ENCODE assay signal across 1 cellular context in genomic region chr2:234980476-234981187, GRCh38.
TF ChIP-seq lines count a peak whose summit lies in the region.

No MANE protein-coding gene starts in this region.

TF ChIP-seq in HepG2, 621 proteins besides CTCF, POLR2A, EP300 and RAD21 (continued from another document and continues in another):
- TF ChIP-seq SIX1 (CRISPR knock-in tag; IDR thresholded peaks at IDR 0.05; ENCODE audit: borderline replicate concordance), result 0 out of 2 replicates have a peak, but pooled peaks have one; percentile 9
- peak; percentile 61 for TF ChIP-seq KDM2A (CRISPR knock-in tag; IDR thresholded peaks at IDR 0.05; ENCODE audit: borderline replicate concordance, low read depth)
- TF ChIP-seq HDAC1 (CRISPR knock-in tag; IDR thresholded peaks at IDR 0.05), result no peak
- no peak for TF ChIP-seq E2F1 (CRISPR knock-in tag; IDR thresholded peaks at IDR 0.05)
- TF ChIP-seq SOX5 (CRISPR knock-in tag; IDR thresholded peaks at IDR 0.05; ENCODE audit: borderline replicate concordance), result peak; percentile 97
- peak; percentile 22; the same call in 1 of the 2 replicates for TF ChIP-seq NCOA2 (CRISPR knock-in tag; IDR thresholded peaks at IDR 0.05)
- peak; percentile 41; the same call in 1 of the 2 replicates for TF ChIP-seq RBFOX2 (IDR thresholded peaks at IDR 0.05; ENCODE audit: low read depth, low read length)
- TF ChIP-seq ZNF30 (CRISPR knock-in tag; IDR thresholded peaks at IDR 0.05), result no peak
- no peak for TF ChIP-seq HOXD1 (CRISPR knock-in tag; IDR thresholded peaks at IDR 0.05)
- 0 out of 2 replicates have a peak, but pooled peaks have one; percentile 25 for TF ChIP-seq KDM6A (CRISPR knock-in tag; IDR thresholded peaks at IDR 0.05; ENCODE audit: low read depth)
- TF ChIP-seq HOXA3 (CRISPR knock-in tag; IDR thresholded peaks at IDR 0.05), result peak; percentile 31; the same call in 1 of the 2 replicates
- TF ChIP-seq MAFF (IDR thresholded peaks at IDR 0.05; ENCODE audit: low read depth, low read length), result no peak
- TF ChIP-seq PRDM10 (CRISPR knock-in tag; IDR thresholded peaks at IDR 0.05; ENCODE audit: low read depth), result 0 out of 2 replicates have a peak, but pooled peaks have one; percentile 46
- 0 out of 2 replicates have a peak, but pooled peaks have one; percentile 8 for TF ChIP-seq FOXJ3 (CRISPR knock-in tag; IDR thresholded peaks at IDR 0.05; ENCODE audit: borderline replicate concordance)
- TF ChIP-seq ZNF263 (CRISPR knock-in tag; IDR thresholded peaks at IDR 0.05), result peak; percentile 67
- 0 out of 2 replicates have a peak, but pooled peaks have one; percentile 82 for TF ChIP-seq KAT7 (CRISPR knock-in tag; IDR thresholded peaks at IDR 0.05; ENCODE audit: borderline replicate concordance)
- TF ChIP-seq NAIF1 (CRISPR knock-in tag; IDR thresholded peaks at IDR 0.05; ENCODE audit: borderline replicate concordance), result 0 out of 2 replicates have a peak, but pooled peaks have one; percentile 45
- TF ChIP-seq, protein P1, sequence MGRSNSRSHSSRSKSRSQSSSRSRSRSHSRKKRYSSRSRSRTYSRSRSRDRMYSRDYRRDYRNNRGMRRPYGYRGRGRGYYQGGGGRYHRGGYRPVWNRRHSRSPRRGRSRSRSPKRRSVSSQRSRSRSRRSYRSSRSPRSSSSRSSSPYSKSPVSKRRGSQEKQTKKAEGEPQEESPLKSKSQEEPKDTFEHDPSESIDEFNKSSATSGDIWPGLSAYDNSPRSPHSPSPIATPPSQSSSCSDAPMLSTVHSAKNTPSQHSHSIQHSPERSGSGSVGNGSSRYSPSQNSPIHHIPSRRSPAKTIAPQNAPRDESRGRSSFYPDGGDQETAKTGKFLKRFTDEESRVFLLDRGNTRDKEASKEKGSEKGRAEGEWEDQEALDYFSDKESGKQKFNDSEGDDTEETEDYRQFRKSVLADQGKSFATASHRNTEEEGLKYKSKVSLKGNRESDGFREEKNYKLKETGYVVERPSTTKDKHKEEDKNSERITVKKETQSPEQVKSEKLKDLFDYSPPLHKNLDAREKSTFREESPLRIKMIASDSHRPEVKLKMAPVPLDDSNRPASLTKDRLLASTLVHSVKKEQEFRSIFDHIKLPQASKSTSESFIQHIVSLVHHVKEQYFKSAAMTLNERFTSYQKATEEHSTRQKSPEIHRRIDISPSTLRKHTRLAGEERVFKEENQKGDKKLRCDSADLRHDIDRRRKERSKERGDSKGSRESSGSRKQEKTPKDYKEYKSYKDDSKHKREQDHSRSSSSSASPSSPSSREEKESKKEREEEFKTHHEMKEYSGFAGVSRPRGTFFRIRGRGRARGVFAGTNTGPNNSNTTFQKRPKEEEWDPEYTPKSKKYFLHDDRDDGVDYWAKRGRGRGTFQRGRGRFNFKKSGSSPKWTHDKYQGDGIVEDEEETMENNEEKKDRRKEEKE (IDR thresholded peaks at IDR 0.05), result no peak
- TF ChIP-seq ZNF281 (CRISPR knock-in tag; IDR thresholded peaks at IDR 0.05; ENCODE audit: borderline replicate concordance), result 0 out of 2 replicates have a peak, but pooled peaks have one; percentile 35
- no peak for TF ChIP-seq IKZF4 (CRISPR knock-in tag; IDR thresholded peaks at IDR 0.05; ENCODE audit: borderline replicate concordance, low read depth, not compliant biosample characterization)
- TF ChIP-seq SOX6 (IDR thresholded peaks at IDR 0.05), result no peak
- peak; percentile 95 for TF ChIP-seq SOX6 (CRISPR knock-in tag; IDR thresholded peaks at IDR 0.05)
- TF ChIP-seq, protein P2, sequence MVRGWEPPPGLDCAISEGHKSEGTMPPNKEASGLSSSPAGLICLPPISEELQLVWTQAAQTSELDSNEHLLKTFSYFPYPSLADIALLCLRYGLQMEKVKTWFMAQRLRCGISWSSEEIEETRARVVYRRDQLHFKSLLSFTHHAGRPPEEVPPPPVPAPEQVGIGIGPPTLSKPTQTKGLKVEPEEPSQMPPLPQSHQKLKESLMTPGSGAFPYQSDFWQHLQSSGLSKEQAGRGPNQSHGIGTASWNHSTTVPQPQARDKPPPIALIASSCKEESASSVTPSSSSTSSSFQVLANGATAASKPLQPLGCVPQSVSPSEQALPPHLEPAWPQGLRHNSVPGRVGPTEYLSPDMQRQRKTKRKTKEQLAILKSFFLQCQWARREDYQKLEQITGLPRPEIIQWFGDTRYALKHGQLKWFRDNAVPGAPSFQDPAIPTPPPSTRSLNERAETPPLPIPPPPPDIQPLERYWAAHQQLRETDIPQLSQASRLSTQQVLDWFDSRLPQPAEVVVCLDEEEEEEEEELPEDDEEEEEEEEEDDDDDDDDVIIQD (CRISPR knock-in tag; IDR thresholded peaks at IDR 0.05; ENCODE audit: low read depth), result peak; percentile 61
- no peak; the same call in 1 of the 2 replicates for TF ChIP-seq SOX13 (IDR thresholded peaks at IDR 0.05)
- peak in 1 of 2 experiments; percentile 98; a peak in 2 of 4 replicates for TF ChIP-seq SOX13 (CRISPR knock-in tag; conservative IDR thresholded peaks at IDR 0.05 in 1 of 2, IDR thresholded peaks at IDR 0.05 in 1 of 2)
- TF ChIP-seq CENPX (CRISPR knock-in tag; IDR thresholded peaks at IDR 0.05), result no peak
- TF ChIP-seq, protein P3, sequence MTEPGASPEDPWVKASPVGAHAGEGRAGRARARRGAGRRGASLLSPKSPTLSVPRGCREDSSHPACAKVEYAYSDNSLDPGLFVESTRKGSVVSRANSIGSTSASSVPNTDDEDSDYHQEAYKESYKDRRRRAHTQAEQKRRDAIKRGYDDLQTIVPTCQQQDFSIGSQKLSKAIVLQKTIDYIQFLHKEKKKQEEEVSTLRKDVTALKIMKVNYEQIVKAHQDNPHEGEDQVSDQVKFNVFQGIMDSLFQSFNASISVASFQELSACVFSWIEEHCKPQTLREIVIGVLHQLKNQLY (CRISPR knock-in tag; IDR thresholded peaks at IDR 0.05), result peak; percentile 45
- TF ChIP-seq ZNF607 (CRISPR knock-in tag; IDR thresholded peaks at IDR 0.05; ENCODE audit: borderline replicate concordance), result 0 out of 2 replicates have a peak, but pooled peaks have one; percentile 24
- TF ChIP-seq NFIC (IDR thresholded peaks at IDR 0.05; ENCODE audit: low read length), result peak; percentile 36; the same call in 1 of the 2 replicates
- peak; percentile 74 for TF ChIP-seq ELF3 (CRISPR knock-in tag; IDR thresholded peaks at IDR 0.05)
- 0 out of 2 replicates have a peak, but pooled peaks have one; percentile 22 for TF ChIP-seq ZFP1 (CRISPR knock-in tag; IDR thresholded peaks at IDR 0.05)
- 0 out of 2 replicates have a peak, but pooled peaks have one; percentile 43 for TF ChIP-seq SNAPC2 (CRISPR knock-in tag; IDR thresholded peaks at IDR 0.05)
- TF ChIP-seq, protein P4, sequence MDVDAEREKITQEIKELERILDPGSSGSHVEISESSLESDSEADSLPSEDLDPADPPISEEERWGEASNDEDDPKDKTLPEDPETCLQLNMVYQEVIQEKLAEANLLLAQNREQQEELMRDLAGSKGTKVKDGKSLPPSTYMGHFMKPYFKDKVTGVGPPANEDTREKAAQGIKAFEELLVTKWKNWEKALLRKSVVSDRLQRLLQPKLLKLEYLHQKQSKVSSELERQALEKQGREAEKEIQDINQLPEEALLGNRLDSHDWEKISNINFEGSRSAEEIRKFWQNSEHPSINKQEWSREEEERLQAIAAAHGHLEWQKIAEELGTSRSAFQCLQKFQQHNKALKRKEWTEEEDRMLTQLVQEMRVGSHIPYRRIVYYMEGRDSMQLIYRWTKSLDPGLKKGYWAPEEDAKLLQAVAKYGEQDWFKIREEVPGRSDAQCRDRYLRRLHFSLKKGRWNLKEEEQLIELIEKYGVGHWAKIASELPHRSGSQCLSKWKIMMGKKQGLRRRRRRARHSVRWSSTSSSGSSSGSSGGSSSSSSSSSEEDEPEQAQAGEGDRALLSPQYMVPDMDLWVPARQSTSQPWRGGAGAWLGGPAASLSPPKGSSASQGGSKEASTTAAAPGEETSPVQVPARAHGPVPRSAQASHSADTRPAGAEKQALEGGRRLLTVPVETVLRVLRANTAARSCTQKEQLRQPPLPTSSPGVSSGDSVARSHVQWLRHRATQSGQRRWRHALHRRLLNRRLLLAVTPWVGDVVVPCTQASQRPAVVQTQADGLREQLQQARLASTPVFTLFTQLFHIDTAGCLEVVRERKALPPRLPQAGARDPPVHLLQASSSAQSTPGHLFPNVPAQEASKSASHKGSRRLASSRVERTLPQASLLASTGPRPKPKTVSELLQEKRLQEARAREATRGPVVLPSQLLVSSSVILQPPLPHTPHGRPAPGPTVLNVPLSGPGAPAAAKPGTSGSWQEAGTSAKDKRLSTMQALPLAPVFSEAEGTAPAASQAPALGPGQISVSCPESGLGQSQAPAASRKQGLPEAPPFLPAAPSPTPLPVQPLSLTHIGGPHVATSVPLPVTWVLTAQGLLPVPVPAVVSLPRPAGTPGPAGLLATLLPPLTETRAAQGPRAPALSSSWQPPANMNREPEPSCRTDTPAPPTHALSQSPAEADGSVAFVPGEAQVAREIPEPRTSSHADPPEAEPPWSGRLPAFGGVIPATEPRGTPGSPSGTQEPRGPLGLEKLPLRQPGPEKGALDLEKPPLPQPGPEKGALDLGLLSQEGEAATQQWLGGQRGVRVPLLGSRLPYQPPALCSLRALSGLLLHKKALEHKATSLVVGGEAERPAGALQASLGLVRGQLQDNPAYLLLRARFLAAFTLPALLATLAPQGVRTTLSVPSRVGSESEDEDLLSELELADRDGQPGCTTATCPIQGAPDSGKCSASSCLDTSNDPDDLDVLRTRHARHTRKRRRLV (CRISPR knock-in tag; IDR thresholded peaks at IDR 0.05), result 0 out of 2 replicates have a peak, but pooled peaks have one; percentile 47
- TF ChIP-seq ZNF644 (CRISPR knock-in tag; IDR thresholded peaks at IDR 0.05; ENCODE audit: low read depth), result peak; percentile 39; the same call in 1 of the 2 replicates
- TF ChIP-seq BCL6 (CRISPR knock-in tag; IDR thresholded peaks at IDR 0.05), result peak; percentile 42; the same call in 1 of the 2 replicates
- TF ChIP-seq MXI1 (IDR thresholded peaks at IDR 0.05; ENCODE audit: borderline replicate concordance, low read depth, low read length), result peak; percentile 28; the same call in 1 of the 3 replicates
- TF ChIP-seq, protein P5, sequence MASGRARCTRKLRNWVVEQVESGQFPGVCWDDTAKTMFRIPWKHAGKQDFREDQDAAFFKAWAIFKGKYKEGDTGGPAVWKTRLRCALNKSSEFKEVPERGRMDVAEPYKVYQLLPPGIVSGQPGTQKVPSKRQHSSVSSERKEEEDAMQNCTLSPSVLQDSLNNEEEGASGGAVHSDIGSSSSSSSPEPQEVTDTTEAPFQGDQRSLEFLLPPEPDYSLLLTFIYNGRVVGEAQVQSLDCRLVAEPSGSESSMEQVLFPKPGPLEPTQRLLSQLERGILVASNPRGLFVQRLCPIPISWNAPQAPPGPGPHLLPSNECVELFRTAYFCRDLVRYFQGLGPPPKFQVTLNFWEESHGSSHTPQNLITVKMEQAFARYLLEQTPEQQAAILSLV (CRISPR knock-in tag; IDR thresholded peaks at IDR 0.05; ENCODE audit: borderline replicate concordance), result peak; percentile 7; the same call in 1 of the 2 replicates
- no peak for TF ChIP-seq JUNB (CRISPR knock-in tag; IDR thresholded peaks at IDR 0.05; ENCODE audit: borderline replicate concordance)
- no peak for TF ChIP-seq HMGA1 (CRISPR knock-in tag; conservative IDR thresholded peaks at IDR 0.05)
- TF ChIP-seq, protein P6, sequence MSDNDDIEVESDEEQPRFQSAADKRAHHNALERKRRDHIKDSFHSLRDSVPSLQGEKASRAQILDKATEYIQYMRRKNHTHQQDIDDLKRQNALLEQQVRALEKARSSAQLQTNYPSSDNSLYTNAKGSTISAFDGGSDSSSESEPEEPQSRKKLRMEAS (IDR thresholded peaks at IDR 0.05), result peak; percentile 81
- no peak for TF ChIP-seq BRCA1 (CRISPR knock-in tag; IDR thresholded peaks at IDR 0.05)
